ENCODE assay signal across 1 cellular context in the genomic region with DNA sequence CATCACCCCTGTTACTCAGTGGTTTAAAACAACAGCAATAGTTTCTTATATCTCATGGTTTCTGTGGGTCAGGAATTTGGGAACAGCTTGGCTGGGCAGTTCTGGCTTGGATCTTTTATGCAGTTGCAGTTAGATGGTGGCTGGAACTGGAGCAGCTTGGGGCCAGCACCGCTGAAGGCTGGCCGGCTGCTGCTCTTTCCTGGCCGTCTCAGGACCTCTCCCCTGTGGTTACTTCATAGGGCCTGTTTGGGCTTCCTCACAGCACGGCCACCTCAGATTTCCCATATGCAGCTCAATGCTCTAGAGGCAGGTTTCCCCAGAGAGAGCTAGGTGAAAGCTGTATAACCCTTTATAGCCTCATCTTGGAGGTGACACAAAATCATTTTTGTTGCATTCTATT.
TF ChIP-seq lines count a peak whose summit lies in the region.

No MANE protein-coding gene starts in this region.

TF ChIP-seq in K562, 482 proteins besides CTCF, POLR2A, EP300 and RAD21:
- TF ChIP-seq CHCHD3 (CRISPR knock-in tag; IDR thresholded peaks at IDR 0.05) (no peak), BCOR (IDR thresholded peaks at IDR 0.05) (no peak), CBX3 (IDR thresholded peaks at IDR 0.05; ENCODE audit: borderline replicate concordance in 1 of 2, low read length in 2 of 2) (no peak), POLR2G (IDR thresholded peaks at IDR 0.05; ENCODE audit: low read depth, low read length) (no peak), ZBTB1 (CRISPR knock-in tag; IDR thresholded peaks at IDR 0.05; ENCODE audit: borderline replicate concordance, low read depth) (no peak), TCF15 (CRISPR knock-in tag; IDR thresholded peaks at IDR 0.05) (no peak)
- TF ChIP-seq, protein P1, sequence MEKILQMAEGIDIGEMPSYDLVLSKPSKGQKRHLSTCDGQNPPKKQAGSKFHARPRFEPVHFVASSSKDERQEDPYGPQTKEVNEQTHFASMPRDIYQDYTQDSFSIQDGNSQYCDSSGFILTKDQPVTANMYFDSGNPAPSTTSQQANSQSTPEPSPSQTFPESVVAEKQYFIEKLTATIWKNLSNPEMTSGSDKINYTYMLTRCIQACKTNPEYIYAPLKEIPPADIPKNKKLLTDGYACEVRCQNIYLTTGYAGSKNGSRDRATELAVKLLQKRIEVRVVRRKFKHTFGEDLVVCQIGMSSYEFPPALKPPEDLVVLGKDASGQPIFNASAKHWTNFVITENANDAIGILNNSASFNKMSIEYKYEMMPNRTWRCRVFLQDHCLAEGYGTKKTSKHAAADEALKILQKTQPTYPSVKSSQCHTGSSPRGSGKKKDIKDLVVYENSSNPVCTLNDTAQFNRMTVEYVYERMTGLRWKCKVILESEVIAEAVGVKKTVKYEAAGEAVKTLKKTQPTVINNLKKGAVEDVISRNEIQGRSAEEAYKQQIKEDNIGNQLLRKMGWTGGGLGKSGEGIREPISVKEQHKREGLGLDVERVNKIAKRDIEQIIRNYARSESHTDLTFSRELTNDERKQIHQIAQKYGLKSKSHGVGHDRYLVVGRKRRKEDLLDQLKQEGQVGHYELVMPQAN (IDR thresholded peaks at IDR 0.05; ENCODE audit: borderline replicate concordance): no peak
